17 cellular contexts compared by ENCODE assay signal in the genomic region with DNA sequence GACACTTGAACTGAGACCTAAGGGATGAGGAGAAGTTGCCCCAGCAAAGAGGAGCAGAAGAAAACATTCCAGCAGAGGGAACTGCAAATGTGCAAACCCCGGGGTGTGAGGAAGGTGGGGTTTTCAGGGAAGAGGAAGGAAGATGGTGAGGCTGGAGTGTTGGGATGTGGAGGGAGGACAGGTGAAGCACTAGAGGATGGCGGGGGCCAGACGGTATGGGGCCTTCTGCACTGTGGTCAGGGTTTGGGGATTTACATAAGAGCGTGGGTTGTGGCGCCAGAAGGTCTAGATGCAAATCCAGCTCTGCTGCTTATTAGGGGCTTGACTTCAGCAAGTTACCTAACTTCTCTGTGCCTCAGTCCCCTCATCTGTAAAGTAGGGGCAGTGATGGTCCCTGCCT. TPM values are rescaled to one million over a fixed set of nuclear protein-coding genes. Genes with fewer than 3 reads are reported as not detected.
DNase-seq lines count a peak whose midpoint lies in the region; ATAC-seq and TF ChIP-seq lines count a peak whose summit lies in the region.
"Had no signal": no experiment of that assay in that cellular context is flagged by ENCODE, and none has a peak within 500 bp of the region (broad histone marks: within the 10 kb centered on the region; RNA-seq: fewer than 3 reads in every experiment).

No MANE protein-coding gene starts in this region.

- H3K36me3 Mint-ChIP-seq in chondrocyte (ENCODE audit: low read depth) (peaks cover 2% of the 10 kb centered on the region), neural progenitor cell (no peaks in the 10 kb centered on the region)
- H3K36me3 Mint-ChIP-seq: CD14-positive monocyte; CD8-positive, alpha-beta T cell had no signal

- 67% methylated on average over 5 of the region's 5 CpGs for WGBS in prostate gland

- TF ChIP-seq POLR2A in prostate gland (IDR thresholded peaks at IDR 0.05): no peak

- H3K4me3 ChIP-seq in left ventricle myocardium inferior (no peak overlapping the region), neural progenitor cell (no peak overlapping the region), prostate gland (no peak overlapping the region)

- H2AFZ ChIP-seq in neural progenitor cell (replicated peaks): no peak overlapping the region

- intact Hi-C loops in Right ventricle myocardium inferior (cut with DNase I) (no loop called here), left ventricle myocardium inferior (cut with micrococcal nuclease) (no loop called here), prostate gland (cut with DNase I) (no loop called here)

- H3K9ac ChIP-seq in neural progenitor cell: no peak overlapping the region

- H3K27me3 Mint-ChIP-seq in chondrocyte (ENCODE audit: low read depth) (peaks cover 32% of the 10 kb centered on the region), neural progenitor cell (ENCODE audit: insufficient read depth, low read depth) (no peaks in the 10 kb centered on the region)

- no peak overlapping the region for H3K27ac Mint-ChIP-seq in chondrocyte (ENCODE audit: unreplicated experiment)
- peak overlapping the region; percentile 44 for H3K27ac Mint-ChIP-seq in neural progenitor cell
- H3K27ac Mint-ChIP-seq: CD14-positive monocyte; CD8-positive, alpha-beta T cell had no signal

- no peak overlapping the region for H3K4me2 ChIP-seq in neural progenitor cell

- H3K4me3 Mint-ChIP-seq in chondrocyte (ENCODE audit: unreplicated experiment) (no peak overlapping the region), neural progenitor cell (no peak overlapping the region)
- H3K4me3 Mint-ChIP-seq: CD14-positive monocyte; CD8-positive, alpha-beta T cell had no signal

- TF ChIP-seq CTCF in left ventricle myocardium inferior (IDR thresholded peaks at IDR 0.05; ENCODE audit: borderline replicate concordance) (no peak), chondrocyte (IDR thresholded peaks at IDR 0.05) (no peak), neural progenitor cell (IDR thresholded peaks at IDR 0.05) (no peak), prostate gland (IDR thresholded peaks at IDR 0.05) (no peak)

- peak; percentile 11 for DNase-seq in Right ventricle myocardium inferior (ENCODE audit: missing footprints)
- DNase-seq in left ventricle myocardium inferior: no peak
- peak; percentile 52 for DNase-seq in chondrocyte (ENCODE audit: low spot score)
- DNase-seq in neural progenitor cell (ENCODE audit: low spot score): no peak
- DNase-seq in prostate gland (ENCODE audit: low spot score): no peak
- DNase-seq in NCI-H774 (lab: John Stamatoyannopoulos, UW): no peak
- DNase-seq: CD8-positive, alpha-beta T cell; COR-L47; DMS153; DMS79 treated with DMSO at 0.1 percent for 48 hours; EL had no signal

- H3K27me3 ChIP-seq in left ventricle myocardium inferior (ENCODE audit: low read depth) (peaks cover 39% of the 10 kb centered on the region), neural progenitor cell (no peaks in the 10 kb centered on the region), prostate gland (replicated peaks; ENCODE audit: insufficient read depth) (no peaks in the 10 kb centered on the region)

- no peaks in the 10 kb centered on the region for H4K20me1 ChIP-seq in neural progenitor cell (ENCODE audit: low read depth)

- H3K9me3 Mint-ChIP-seq in chondrocyte (ENCODE audit: low read depth) (peaks cover 24% of the 10 kb centered on the region), neural progenitor cell (peaks cover 13% of the 10 kb centered on the region)

- H3F3A ChIP-seq in neural progenitor cell (ENCODE audit: low read depth): no peaks in the 10 kb centered on the region

- no peaks in the 10 kb centered on the region for H3K4me1 Mint-ChIP-seq in chondrocyte (ENCODE audit: low read depth)
- no peaks in the 10 kb centered on the region for H3K4me1 Mint-ChIP-seq in neural progenitor cell
- H3K4me1 Mint-ChIP-seq: CD14-positive monocyte had no signal

- no peaks in the 10 kb centered on the region for H3K36me3 ChIP-seq in left ventricle myocardium inferior
- no peaks in the 10 kb centered on the region for H3K36me3 ChIP-seq in neural progenitor cell
- no peaks in the 10 kb centered on the region for H3K36me3 ChIP-seq in prostate gland

- H3K27ac ChIP-seq in left ventricle myocardium inferior (replicated peaks) (no peak overlapping the region), neural progenitor cell (no peak overlapping the region), prostate gland (no peak overlapping the region)
- H3K27ac ChIP-seq: 22Rv1 had no signal

- H3K9me3 ChIP-seq in left ventricle myocardium inferior (replicated peaks) (peaks cover 33% of the 10 kb centered on the region), neural progenitor cell (ENCODE audit: low read depth) (no peaks in the 10 kb centered on the region), prostate gland (no peaks in the 10 kb centered on the region)

- ATAC-seq in Right ventricle myocardium inferior (no peak), GM21526 (IDR thresholded peaks at IDR 0.05; ENCODE audit: low FRiP score, unreplicated experiment) (no peak), GM21367 (IDR thresholded peaks at IDR 0.05; ENCODE audit: unreplicated experiment) (no peak)
- ATAC-seq: CD8-positive, alpha-beta T cell; HCT116; HepG2 had no signal

- H3K79me2 ChIP-seq in neural progenitor cell (ENCODE audit: low read depth): no peaks in the 10 kb centered on the region

- H3K4me1 ChIP-seq in left ventricle myocardium inferior: no peaks in the 10 kb centered on the region
- H3K4me1 ChIP-seq in neural progenitor cell: no peaks in the 10 kb centered on the region
- no peaks in the 10 kb centered on the region for H3K4me1 ChIP-seq in prostate gland (replicated peaks)

RNA-seq across cellular contexts. Expression of a gene that starts 16.0 kb away (rescaled TPM):
- 46.3 TPM for total RNA-seq in Right ventricle myocardium inferior
- 51.7 TPM for total RNA-seq in left ventricle myocardium inferior
- total RNA-seq in chondrocyte: 140 to 165 TPM (median 161 TPM) in 3 replicates
- total RNA-seq in neural progenitor cell (ENCODE audit: low replicate concordance): 21.7 and 74.5 TPM in 2 replicates
- 100 to 1,000 TPM in 1 of 2 donors, 10 to 100 TPM in 1; 38.0 to 104 TPM for total RNA-seq in prostate gland

Comparison
In these comparisons a context has a peak if more than half of its experiments do, and no peak if none do; other contexts are left out.
1. DNase-seq: peak in Right ventricle myocardium inferior (single experiment) and chondrocyte (single experiment); none in left ventricle myocardium inferior (single experiment), neural progenitor cell (single experiment), prostate gland (single experiment) and NCI-H774 (single experiment).